In the genomic region with DNA sequence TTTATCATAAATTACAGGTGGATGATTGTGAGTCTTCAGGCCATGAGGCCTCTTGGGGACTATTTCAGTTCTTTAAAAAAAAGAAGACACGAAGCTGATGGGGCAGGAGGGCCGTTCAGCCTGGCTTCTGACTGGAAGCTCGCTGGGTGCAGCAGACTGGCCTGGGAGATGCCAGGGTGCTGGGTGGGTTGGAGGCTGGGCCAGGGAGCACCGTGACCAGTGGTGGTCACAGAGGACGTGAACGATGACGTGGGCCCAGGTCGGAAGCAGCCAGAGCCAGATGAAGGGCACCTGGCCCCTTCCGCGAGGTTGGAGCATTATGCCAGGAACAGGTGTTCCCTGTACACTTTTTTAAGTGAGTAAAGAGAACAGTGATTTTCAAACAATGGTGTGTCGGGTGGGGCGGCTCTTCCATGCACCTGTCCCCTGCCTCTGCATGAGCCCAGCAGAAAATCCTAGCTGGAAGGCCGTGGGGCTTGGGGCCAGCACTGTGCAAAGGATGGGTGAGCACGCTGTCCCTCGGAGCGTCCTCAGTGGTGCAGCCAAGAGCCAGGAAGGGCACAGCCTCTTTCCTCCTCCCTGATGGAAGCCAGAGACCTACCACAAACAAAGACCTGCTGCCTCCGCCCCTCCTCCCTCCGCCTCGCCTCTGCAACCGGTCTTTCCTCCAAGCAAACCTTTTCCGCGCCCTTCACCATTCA, we compare ENCODE assay signal across 1 cellular context.
TF ChIP-seq lines count a peak whose summit lies in the region.

No MANE protein-coding gene starts in this region.

TF ChIP-seq in HepG2, 621 proteins besides CTCF, POLR2A, EP300 and RAD21 (continued from another document):
- no peak for TF ChIP-seq HNF1B (CRISPR knock-in tag; IDR thresholded peaks at IDR 0.05)
- TF ChIP-seq, protein P1, sequence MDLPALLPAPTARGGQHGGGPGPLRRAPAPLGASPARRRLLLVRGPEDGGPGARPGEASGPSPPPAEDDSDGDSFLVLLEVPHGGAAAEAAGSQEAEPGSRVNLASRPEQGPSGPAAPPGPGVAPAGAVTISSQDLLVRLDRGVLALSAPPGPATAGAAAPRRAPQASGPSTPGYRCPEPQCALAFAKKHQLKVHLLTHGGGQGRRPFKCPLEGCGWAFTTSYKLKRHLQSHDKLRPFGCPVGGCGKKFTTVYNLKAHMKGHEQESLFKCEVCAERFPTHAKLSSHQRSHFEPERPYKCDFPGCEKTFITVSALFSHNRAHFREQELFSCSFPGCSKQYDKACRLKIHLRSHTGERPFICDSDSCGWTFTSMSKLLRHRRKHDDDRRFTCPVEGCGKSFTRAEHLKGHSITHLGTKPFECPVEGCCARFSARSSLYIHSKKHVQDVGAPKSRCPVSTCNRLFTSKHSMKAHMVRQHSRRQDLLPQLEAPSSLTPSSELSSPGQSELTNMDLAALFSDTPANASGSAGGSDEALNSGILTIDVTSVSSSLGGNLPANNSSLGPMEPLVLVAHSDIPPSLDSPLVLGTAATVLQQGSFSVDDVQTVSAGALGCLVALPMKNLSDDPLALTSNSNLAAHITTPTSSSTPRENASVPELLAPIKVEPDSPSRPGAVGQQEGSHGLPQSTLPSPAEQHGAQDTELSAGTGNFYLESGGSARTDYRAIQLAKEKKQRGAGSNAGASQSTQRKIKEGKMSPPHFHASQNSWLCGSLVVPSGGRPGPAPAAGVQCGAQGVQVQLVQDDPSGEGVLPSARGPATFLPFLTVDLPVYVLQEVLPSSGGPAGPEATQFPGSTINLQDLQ (CRISPR knock-in tag; IDR thresholded peaks at IDR 0.05): no peak
- TF ChIP-seq CREB1 (IDR thresholded peaks at IDR 0.05): no peak
- no peak for TF ChIP-seq CREB1 (CRISPR knock-in tag; IDR thresholded peaks at IDR 0.05)
